In the genomic region with DNA sequence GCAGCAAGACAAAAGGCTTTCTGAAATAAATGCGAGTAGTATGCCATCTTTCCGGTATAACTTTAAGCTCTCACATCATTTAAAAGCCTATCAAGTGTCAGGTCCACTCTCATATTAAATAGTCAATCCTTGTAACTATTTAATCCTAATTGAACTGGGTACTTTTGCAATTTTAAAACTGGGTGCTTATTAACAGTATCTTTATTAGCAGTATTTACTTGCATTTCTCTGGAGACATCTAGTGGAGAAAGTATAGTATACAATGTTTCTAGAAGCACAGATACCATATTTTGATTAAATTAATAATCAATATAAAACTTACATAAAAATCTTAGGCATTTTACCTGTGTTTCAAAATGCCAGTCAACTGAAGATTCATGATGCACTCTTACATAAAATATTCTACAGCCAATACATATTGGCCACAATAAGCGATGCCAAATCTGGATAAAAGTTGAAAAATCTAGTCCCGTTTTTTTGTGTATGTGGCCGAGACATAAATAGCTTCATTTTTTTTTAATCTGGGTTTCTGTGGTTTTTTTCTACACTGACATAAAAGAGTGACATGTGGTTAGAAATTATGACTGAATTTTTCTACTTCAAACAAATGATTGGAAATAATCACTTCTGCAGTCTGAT, we compare ENCODE assay signal across 11 cellular contexts. TPM values are rescaled to one million over a fixed set of nuclear protein-coding genes. Genes with fewer than 3 reads are reported as not detected.
DNase-seq lines count a peak whose midpoint lies in the region; ATAC-seq and TF ChIP-seq lines count a peak whose summit lies in the region.
"Had no signal": no experiment of that assay in that cellular context is flagged by ENCODE, and none has a peak within 500 bp of the region (broad histone marks: within the 10 kb centered on the region; RNA-seq: fewer than 3 reads in every experiment).

No MANE protein-coding gene starts in this region.

- peak; percentile 21 for TF ChIP-seq CTCF in GM10248 (IDR thresholded peaks at IDR 0.05; ENCODE audit: control extremely low read depth, extremely low read depth, low read depth, missing control alignments)
- TF ChIP-seq CTCF in epithelial cell of esophagus (IDR thresholded peaks at IDR 0.05; ENCODE audit: insufficient read depth, low read depth, low read length, missing control alignments) = peak; percentile 39

- no peak overlapping the region for H3K4me3 ChIP-seq in epithelial cell of esophagus (ENCODE audit: low read length)
- H3K4me3 ChIP-seq: HAP-1 had no signal

- CTCF ChIA-PET in GM10248 (lab: Yijun Ruan, JAX) = no interaction called here

- DNase-seq in GM10248 (ENCODE audit: extremely low spot score) (no peak), NCI-H526 treated with DMSO at 0.1 percent for 48 hours (lab: John Stamatoyannopoulos, UW) (peak; percentile 15), epithelial cell of esophagus (ENCODE audit: low read depth) (peak; percentile 41), renal cortical epithelial cell (ENCODE audit: low read depth) (peak; percentile 40), SIG-M5 (lab: John Stamatoyannopoulos, UW) (no peak), posterior vena cava (ENCODE audit: low spot score) (no peak)
- DNase-seq in activated CD4-positive, alpha-beta T cell treated with anti-CD3 and anti-CD28 coated beads for 1 hour = no peak

- intact Hi-C loops in posterior vena cava (cut with DNase I) = loop anchor here in 1 of 2 donors (10.0 kb wide), 1 partner anchor 498 kb away; a partner anchor contains a TSS

- ATAC-seq in GM19455 (IDR thresholded peaks at IDR 0.05; ENCODE audit: unreplicated experiment) = no peak
- ATAC-seq: stimulated activated memory B cell treated with anti-CD40 and anti-IgM and Interleukin-4, amounts not matched to agents 10 μg/mL and 1 μg/mL and 100 μg/mL, for 72 hours had no signal

- POLR2A ChIA-PET in GM10248 (lab: Yijun Ruan, JAX) = no interaction called here

RNA-seq across cellular contexts. Expression of a gene that starts 4.3 kb away (rescaled TPM):
- total RNA-seq in renal cortical epithelial cell (1.2 and 1.6 TPM in 2 replicates), posterior vena cava (100 to 1,000 TPM in 1 of 2 donors, 10 to 100 TPM in 1; 27.8 to 110 TPM)
- total RNA-seq: T-helper 2 cell treated with Interferon-gamma antibody and Interleukin-4, amounts not matched to agents 100 ng/mL and 5 ng/mL, for 36 hours had no signal

Comparison
In these comparisons a context has a peak if more than half of its experiments do, and no peak if none do; other contexts are left out.
1. DNase-seq: peak in NCI-H526 treated with DMSO at 0.1 percent for 48 hours (single experiment), epithelial cell of esophagus (single experiment) and renal cortical epithelial cell (single experiment); none in GM10248 (single experiment), activated CD4-positive, alpha-beta T cell treated with anti-CD3 and anti-CD28 coated beads for 1 hour (single experiment), SIG-M5 (single experiment) and posterior vena cava (single experiment).
2. RNA of a gene that starts 4.3 kb away (total RNA-seq): 27.8 to 110 TPM in posterior vena cava; 1.2 to 1.6 TPM in renal cortical epithelial cell; every median in the first group is over 10 times any median in the second.